ENCODE assay signal across 10 cellular contexts in genomic region chr6:17725083-17725482, GRCh38. TPM values are rescaled to one million over a fixed set of nuclear protein-coding genes. Genes with fewer than 3 reads are reported as not detected.
DNase-seq lines count a peak whose midpoint lies in the region; ATAC-seq and TF ChIP-seq lines count a peak whose summit lies in the region.
"Had no signal": no experiment of that assay in that cellular context is flagged by ENCODE, and none has a peak within 500 bp of the region (broad histone marks: within the 10 kb centered on the region; RNA-seq: fewer than 3 reads in every experiment).

No MANE protein-coding gene starts in this region.

- WGBS in right lobe of liver (ENCODE audit: insufficient coverage, low coverage, low lambda C conversion rate, missing lambda C conversion rate), result no CpG with 5 or more reads among the region's 6 CpGs

- intact Hi-C loops in Caco-2 (cut with micrococcal nuclease; ENCODE audit: unreplicated experiment), result no loop called here
- intact Hi-C loops in right lobe of liver (cut with DNase I), result no loop called here
- intact Hi-C loops in activated CD4-positive, alpha-beta T cell treated with anti-CD3 and anti-CD28 coated beads, Interleukin-2, amount 10 ng/mL, durations not matched to agents 24 days and 14 days (cut with micrococcal nuclease), result no loop called here

- no peak overlapping the region for H3K4me3 ChIP-seq in Caco-2 (ENCODE audit: low read depth, low read length)
- no peak overlapping the region for H3K4me3 ChIP-seq in astrocyte of the spinal cord (ENCODE audit: low read depth, low read length)
- H3K4me3 ChIP-seq in right lobe of liver, result no peak overlapping the region

- H3K27me3 ChIP-seq in Caco-2 (replicated peaks; ENCODE audit: control insufficient read depth, insufficient read depth, low read length), result no peaks in the 10 kb centered on the region
- H3K27me3 ChIP-seq in right lobe of liver, result no peaks in the 10 kb centered on the region

- H3K9me3 ChIP-seq in Caco-2, result no peaks in the 10 kb centered on the region
- no peaks in the 10 kb centered on the region for H3K9me3 ChIP-seq in right lobe of liver

- in situ Hi-C loops in astrocyte of the spinal cord (cut with HindIII; ENCODE audit: low sequenced_read_pairs), result no loop called here

- no peak overlapping the region for H3K27ac ChIP-seq in right lobe of liver

- no TSS peak for BruUV-seq in Caco-2 (replicated peaks; lab: Mats Ljungman, UMichigan)

- H3K9me3 Mint-ChIP-seq in Caco-2 (ENCODE audit: unreplicated experiment), result no peaks in the 10 kb centered on the region
- H3K9me3 Mint-ChIP-seq in activated CD4-positive, alpha-beta T cell treated with anti-CD3 and anti-CD28 coated beads, Interleukin-2, amount 10 ng/mL, durations not matched to agents 24 days and 14 days, result no peaks in the 10 kb centered on the region

- H3K4me3 Mint-ChIP-seq in Caco-2 (ENCODE audit: unreplicated experiment), result no peak overlapping the region
- H3K4me3 Mint-ChIP-seq in activated CD4-positive, alpha-beta T cell treated with anti-CD3 and anti-CD28 coated beads, Interleukin-2, amount 10 ng/mL, durations not matched to agents 24 days and 14 days, result no peak overlapping the region
- H3K4me3 Mint-ChIP-seq: naive B cell had no signal

- TF ChIP-seq CTCF in Caco-2 (IDR thresholded peaks at IDR 0.05; ENCODE audit: insufficient read depth in 1 of 2, low read depth in 1 of 2, low read length in 1 of 2, severe bottlenecking in 1 of 2, unreplicated experiment in 1 of 2), result no peak
- TF ChIP-seq CTCF in astrocyte of the spinal cord (IDR thresholded peaks at IDR 0.05; ENCODE audit: low read depth, low read length), result no peak
- no peak for TF ChIP-seq CTCF in right lobe of liver (IDR thresholded peaks at IDR 0.05)

- DNase-seq in Caco-2 (peak; percentile 61 to 80), NCI-H1694 (lab: John Stamatoyannopoulos, UW) (peak; percentile 60), astrocyte of the spinal cord (ENCODE audit: low read depth, low spot score) (peak; percentile 32), right lobe of liver (no peak)
- DNase-seq in stimulated activated CD4-positive, alpha-beta T cell treated with anti-CD3 and anti-CD28 coated beads, Interleukin-15, amount 100 ng/mL, for 24 hours, result no peak
- no peak for DNase-seq in activated CD4-positive, alpha-beta T cell treated with anti-CD3 and anti-CD28 coated beads, Interleukin-2, amount 10 ng/mL, durations not matched to agents 24 days and 14 days
- DNase-seq: activated CD4-positive, alpha-beta T cell treated with anti-CD3 and anti-CD28 coated beads for 4 hours; naive B cell had no signal

- H3K36me3 ChIP-seq in Caco-2 (ENCODE audit: control insufficient read depth, insufficient read depth, low read length), result no peaks in the 10 kb centered on the region
- H3K36me3 ChIP-seq in right lobe of liver, result no peaks in the 10 kb centered on the region

- TF ChIP-seq POLR2A in right lobe of liver (IDR thresholded peaks at IDR 0.05), result no peak

- CTCF ChIA-PET in Caco-2 (lab: Charles Lee), result interaction anchor here (0.6 to 1.0 kb wide), 3 partner anchors 11 to 27 kb away, joined by 3 to 7 read pairs (median 4); no protein-coding TSS in a partner anchor

- peak overlapping the region; percentile 55 for H3K27ac Mint-ChIP-seq in Caco-2 (ENCODE audit: unreplicated experiment)
- H3K27ac Mint-ChIP-seq in activated CD4-positive, alpha-beta T cell treated with anti-CD3 and anti-CD28 coated beads, Interleukin-2, amount 10 ng/mL, durations not matched to agents 24 days and 14 days, result no peak overlapping the region

- ATAC-seq in right lobe of liver, result peak in 3 of 4 donors; percentile 28 to 56 (median 34)
- ATAC-seq in GM21576 (IDR thresholded peaks at IDR 0.05; ENCODE audit: unreplicated experiment), result no peak
- ATAC-seq in HG02759 (IDR thresholded peaks at IDR 0.05; ENCODE audit: unreplicated experiment), result no peak

- no peaks in the 10 kb centered on the region for H3K27me3 Mint-ChIP-seq in Caco-2 (ENCODE audit: insufficient read depth, unreplicated experiment)
- peaks cover 7% of the 10 kb centered on the region for H3K27me3 Mint-ChIP-seq in activated CD4-positive, alpha-beta T cell treated with anti-CD3 and anti-CD28 coated beads, Interleukin-2, amount 10 ng/mL, durations not matched to agents 24 days and 14 days
- H3K27me3 Mint-ChIP-seq: naive B cell had no signal

- peaks cover 16% of the 10 kb centered on the region for H3K36me3 Mint-ChIP-seq in Caco-2 (ENCODE audit: insufficient read depth, unreplicated experiment)
- no peaks in the 10 kb centered on the region for H3K36me3 Mint-ChIP-seq in activated CD4-positive, alpha-beta T cell treated with anti-CD3 and anti-CD28 coated beads, Interleukin-2, amount 10 ng/mL, durations not matched to agents 24 days and 14 days (ENCODE audit: low read depth)
- H3K36me3 Mint-ChIP-seq: naive B cell had no signal

- POLR2A ChIA-PET in Caco-2 (lab: Charles Lee), result interaction anchor here (0.6 kb wide), 1 partner anchor 18 kb away, joined by 4 read pairs; the partner anchor contains the start of gene NUP153

- H3K4me1 ChIP-seq in Caco-2 (peaks cover 38% of the 10 kb centered on the region), right lobe of liver (no peaks in the 10 kb centered on the region)

- peaks cover 18% of the 10 kb centered on the region for H3K4me1 Mint-ChIP-seq in Caco-2 (ENCODE audit: low read depth, unreplicated experiment)
- H3K4me1 Mint-ChIP-seq in activated CD4-positive, alpha-beta T cell treated with anti-CD3 and anti-CD28 coated beads, Interleukin-2, amount 10 ng/mL, durations not matched to agents 24 days and 14 days, result no peaks in the 10 kb centered on the region
- H3K4me1 Mint-ChIP-seq: naive B cell had no signal

RNA-seq across cellular contexts. Expression of gene NUP153, which starts 18.4 kb away (rescaled TPM):
- 53.9 and 54.4 TPM in 2 replicates for total RNA-seq in Caco-2 (2022)
- 10 to 100 TPM; 14.6 to 20.8 (median 19.0) TPM for total RNA-seq in right lobe of liver
- total RNA-seq in activated CD4-positive, alpha-beta T cell treated with anti-CD3 and anti-CD28 coated beads, Interleukin-2, amount 10 ng/mL, durations not matched to agents 24 days and 14 days, result 108 and 109 TPM in 2 replicates

Comparison
In these comparisons a context has a peak if more than half of its experiments do, and no peak if none do; other contexts are left out.
1. DNase-seq: peak in Caco-2 (2 of 2), NCI-H1694 (single experiment) and astrocyte of the spinal cord (single experiment); none in right lobe of liver (0 of 3), stimulated activated CD4-positive, alpha-beta T cell treated with anti-CD3 and anti-CD28 coated beads, Interleukin-15, amount 100 ng/mL, for 24 hours (single experiment) and activated CD4-positive, alpha-beta T cell treated with anti-CD3 and anti-CD28 coated beads, Interleukin-2, amount 10 ng/mL, durations not matched to agents 24 days and 14 days (single experiment).
2. ATAC-seq: peak in right lobe of liver (3 of 4); none in GM21576 (single experiment) and HG02759 (single experiment).